Comparison of ENCODE assay signal across 14 cellular contexts in the genomic region with DNA sequence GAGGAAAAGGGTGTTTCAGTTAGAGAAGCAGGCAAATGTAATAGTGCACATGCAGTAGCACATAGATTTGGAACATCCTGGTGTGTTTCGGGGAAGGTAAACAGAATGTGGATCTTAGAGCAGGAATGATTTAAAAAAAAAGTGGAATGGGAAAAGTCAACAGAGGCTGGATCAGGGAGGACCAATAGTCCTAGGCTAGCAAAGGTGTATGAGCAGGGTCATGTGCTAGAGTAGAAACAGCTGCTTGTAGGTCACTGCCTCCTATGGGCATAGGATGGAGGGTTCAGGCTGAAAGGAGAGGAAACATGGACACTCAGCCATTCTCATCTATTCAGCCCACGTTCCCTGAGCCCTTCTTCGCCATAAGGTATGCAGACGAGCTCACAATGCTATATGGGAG. TPM values are rescaled to one million over a fixed set of nuclear protein-coding genes. Genes with fewer than 3 reads are reported as not detected.
DNase-seq lines count a peak whose midpoint lies in the region; ATAC-seq, FAIRE-seq and TF ChIP-seq lines count a peak whose summit lies in the region.
"Had no signal": no experiment of that assay in that cellular context is flagged by ENCODE, and none has a peak within 500 bp of the region (broad histone marks: within the 10 kb centered on the region; RNA-seq: fewer than 3 reads in every experiment).

No MANE protein-coding gene starts in this region.

- no peak overlapping the region for H2BK20ac ChIP-seq in H9 (ENCODE audit: low read depth, low read length, poor library complexity, severe bottlenecking)

- TF ChIP-seq CTCF in CD4-positive, alpha-beta T cell (IDR thresholded peaks at IDR 0.05), result no peak
- TF ChIP-seq CTCF in H9 (conservative IDR thresholded peaks at IDR 0.05), result peak; percentile 34; the same call in 2 of the 3 replicates

- H2BK120ac ChIP-seq in H9 (ENCODE audit: low read depth, low read length, poor library complexity, severe bottlenecking) (no peak overlapping the region), mesendoderm (ENCODE audit: low read depth, low read length) (no peak overlapping the region)

- no peak overlapping the region for H2BK15ac ChIP-seq in H9 (ENCODE audit: low read depth, low read length)
- H2BK15ac ChIP-seq in mesendoderm (replicated peaks; ENCODE audit: low read depth), result no peak overlapping the region

- no peaks in the 10 kb centered on the region for H3K27me3 Mint-ChIP-seq in CD4-positive, alpha-beta T cell
- H3K27me3 Mint-ChIP-seq in H9 (ENCODE audit: low read depth), result no peaks in the 10 kb centered on the region

- no peak overlapping the region for H3K18ac ChIP-seq in H9 (ENCODE audit: insufficient read length, low read depth, low read length)
- H3K18ac ChIP-seq in mesendoderm (ENCODE audit: low read length), result no peak overlapping the region

- intact Hi-C loops in CD4-positive, alpha-beta T cell (cut with DNase I, micrococcal nuclease), result loop anchor here in 1 of 2 experiments (10.0 kb wide), 1 partner anchor 101 kb away; the partner anchor contains the start of genes CCDC28B, DCDC2B and IQCC

- no peaks in the 10 kb centered on the region for H3K23me2 ChIP-seq in H9 (ENCODE audit: insufficient read length, low read depth, low read length, poor library complexity, severe bottlenecking)

- ATAC-seq in CD4-positive, alpha-beta T cell (ENCODE audit: poor library complexity), result no peak
- no peak for ATAC-seq in GM21619 (IDR thresholded peaks at IDR 0.05; ENCODE audit: unreplicated experiment)

- no peak for FAIRE-seq in GM12892 (lab: Jason Lieb, UNC)
- FAIRE-seq: A549 had no signal

- H3T11ph ChIP-seq in H9 (ENCODE audit: low read length), result no peak overlapping the region

- no peak overlapping the region for H2AFZ ChIP-seq in H9 (ENCODE audit: low read length)

- no peak overlapping the region for H2BK5ac ChIP-seq in H9 (ENCODE audit: insufficient read length, low read length)
- no peak overlapping the region for H2BK5ac ChIP-seq in mesendoderm (ENCODE audit: low read length)

- no peak overlapping the region for H4K91ac ChIP-seq in H9 (ENCODE audit: insufficient read length, low read depth, low read length)

- H2BK12ac ChIP-seq in H9 (ENCODE audit: insufficient read length, low read depth, low read length), result no peak overlapping the region

- in situ Hi-C loops in G401 (cut with HindIII; ENCODE audit: low sequenced_read_pairs), result no loop called here

- H3K4me1 ChIP-seq in H9 (ENCODE audit: insufficient read depth, low read length) (no peaks in the 10 kb centered on the region), mesendoderm (ENCODE audit: control insufficient read depth, low read depth, low read length) (no peaks in the 10 kb centered on the region)

- H3K4ac ChIP-seq in H9 (ENCODE audit: low read depth, low read length) (no peak overlapping the region), mesendoderm (ENCODE audit: low read depth, low read length) (no peak overlapping the region)

- no peaks in the 10 kb centered on the region for H3K36me3 ChIP-seq in mesendoderm (ENCODE audit: control insufficient read depth, insufficient read depth, low read length)

- H3K36me3 Mint-ChIP-seq in CD4-positive, alpha-beta T cell (ENCODE audit: low read depth), result peaks cover 45% of the 10 kb centered on the region
- peaks cover 7 to 28% (median 21%) of the 10 kb centered on the region in 3 experiments; a peak in 5 of 7 replicates for H3K36me3 Mint-ChIP-seq in H9 (ENCODE audit: insufficient read depth in 1 of 3, low read depth in 3 of 3)

- H3K4me3 Mint-ChIP-seq in CD4-positive, alpha-beta T cell, result no peak overlapping the region
- no peak overlapping the region for H3K4me3 Mint-ChIP-seq in H9

- H3K27ac ChIP-seq in CD4-positive, alpha-beta T cell (ENCODE audit: low read depth, low read length), result no peak overlapping the region
- no peak overlapping the region for H3K27ac ChIP-seq in H9 (ENCODE audit: insufficient read length, low read depth, low read length)
- H3K27ac ChIP-seq in mesendoderm (ENCODE audit: low read depth, low read length), result no peak overlapping the region
- H3K27ac ChIP-seq: A549; BLaER1 treated with 17β-estradiol and CSF1 and Interleukin-3, amounts not matched to agents 10 nM and 100 nM had no signal

- no peak overlapping the region for H3K4me2 ChIP-seq in H9 (ENCODE audit: insufficient read depth, insufficient read length, low read length)
- no peak overlapping the region for H3K4me2 ChIP-seq in mesendoderm (ENCODE audit: low read length)
- H3K4me2 ChIP-seq: A549; BLaER1 treated with 17β-estradiol and CSF1 and Interleukin-3, amounts not matched to agents 10 nM and 100 nM had no signal

- TF ChIP-seq POLR2A in GM12892 (IDR thresholded peaks at IDR 0.05; ENCODE audit: low read depth, low read length), result no peak

- CTCF ChIA-PET in CD4-positive, alpha-beta T cell (lab: Charles Lee), result no interaction called here

- no peaks in the 10 kb centered on the region for H3K9me3 Mint-ChIP-seq in CD4-positive, alpha-beta T cell
- no peaks in the 10 kb centered on the region; a peak in 1 of 5 replicates for H3K9me3 Mint-ChIP-seq in H9

- H3K23ac ChIP-seq in H9 (ENCODE audit: insufficient read length, low read depth, low read length) (no peak overlapping the region), mesendoderm (ENCODE audit: low read length) (no peak overlapping the region)

- WGBS in H9 (ENCODE audit: extremely low coverage, insufficient read length, low lambda C conversion rate), result no CpG with 5 or more reads among the region's 4 CpGs
- no CpG with 5 or more reads among the region's 4 CpGs for WGBS in mesendoderm (ENCODE audit: extremely low coverage, insufficient coverage, low lambda C conversion rate)

- H3K56ac ChIP-seq in H9 (ENCODE audit: insufficient read length, low read depth, low read length) (no peak overlapping the region), mesendoderm (ENCODE audit: low read length) (no peak overlapping the region)

- peak overlapping the region; percentile 8 for H3K27ac Mint-ChIP-seq in CD4-positive, alpha-beta T cell
- peak overlapping the region in 1 of 3 experiments; percentile 16; a peak in 2 of 7 replicates for H3K27ac Mint-ChIP-seq in H9

- H2AK5ac ChIP-seq in H9 (ENCODE audit: insufficient read length, low read length), result no peak overlapping the region
- no peak overlapping the region for H2AK5ac ChIP-seq in mesendoderm (ENCODE audit: low read length)

- no peaks in the 10 kb centered on the region for H4K20me1 ChIP-seq in H9 (ENCODE audit: control insufficient read depth, insufficient read depth, insufficient read length)

- H3K14ac ChIP-seq in H9 (ENCODE audit: insufficient read depth, low read length), result no peak overlapping the region

- no peaks in the 10 kb centered on the region for H3K27me3 ChIP-seq in CD4-positive, alpha-beta T cell (ENCODE audit: control insufficient read depth, insufficient read depth, low read length)
- no peaks in the 10 kb centered on the region for H3K27me3 ChIP-seq in H9 (ENCODE audit: insufficient read depth, low read length)
- no peaks in the 10 kb centered on the region for H3K27me3 ChIP-seq in mesendoderm (ENCODE audit: insufficient read depth, low read length, poor library complexity)
- H3K27me3 ChIP-seq: BLaER1 treated with 17β-estradiol and CSF1 and Interleukin-3, amounts not matched to agents 10 nM and 100 nM had no signal

- no peaks in the 10 kb centered on the region for H3K9me3 ChIP-seq in CD4-positive, alpha-beta T cell (ENCODE audit: control insufficient read depth, low read length)
- H3K9me3 ChIP-seq in H9 (ENCODE audit: control insufficient read depth, low read depth, low read length), result no peaks in the 10 kb centered on the region
- H3K9me3 ChIP-seq: A549; BLaER1 treated with 17β-estradiol and CSF1 and Interleukin-3, amounts not matched to agents 10 nM and 100 nM had no signal

- no peak overlapping the region for H3K9ac ChIP-seq in H9 (ENCODE audit: extremely low read depth, insufficient read length, low read length)
- H3K9ac ChIP-seq in mesendoderm (ENCODE audit: low read length), result no peak overlapping the region
- H3K9ac ChIP-seq: BLaER1 treated with 17β-estradiol and CSF1 and Interleukin-3, amounts not matched to agents 10 nM and 100 nM had no signal

- H4K8ac ChIP-seq in H9 (replicated peaks; ENCODE audit: insufficient read length, low read depth, low read length), result no peak overlapping the region
- no peak overlapping the region for H4K8ac ChIP-seq in mesendoderm (ENCODE audit: low read depth, low read length)

- no peak for DNase-seq in CD4-positive, alpha-beta T cell
- no peak for DNase-seq in H9
- peak; percentile 26 for DNase-seq in cerebellar cortex (ENCODE audit: low spot score)
- DNase-seq in mesendoderm, result peak; percentile 44
- no peak for DNase-seq in G401 (ENCODE audit: low spot score)
- DNase-seq in GM12892 (ENCODE audit: insufficient read length), result no peak
- DNase-seq in DMS153 treated with DMSO at 0.1 percent for 48 hours (lab: John Stamatoyannopoulos, UW; ENCODE audit: unreplicated experiment), result no peak
- DNase-seq: NCI-H1105 treated with DMSO at 0.1 percent for 48 hours, NCI-H187 treated with DMSO at 0.1 percent for 48 hours, NCI-H69, SW 1271 had no signal

- POLR2A ChIA-PET in CD4-positive, alpha-beta T cell (lab: Charles Lee), result interaction anchor here (1.2 kb wide), 1 partner anchor 186 kb away, joined by 5 read pairs; no protein-coding TSS in a partner anchor

- peaks cover 19% of the 10 kb centered on the region for H3K4me1 Mint-ChIP-seq in CD4-positive, alpha-beta T cell (ENCODE audit: low read depth)
- H3K4me1 Mint-ChIP-seq in H9, result peaks cover 0 to 4% of the 10 kb centered on the region in 2 experiments; a peak in 2 of 4 replicates

- H3K79me2 ChIP-seq in H9 (ENCODE audit: insufficient read depth, low read length) (peaks cover 2% of the 10 kb centered on the region; the same call in 1 of the 2 replicates), mesendoderm (ENCODE audit: control insufficient read depth, insufficient read depth, low read length) (peaks cover 11% of the 10 kb centered on the region)

- H4K5ac ChIP-seq in H9 (ENCODE audit: insufficient read length, low read depth, low read length) (no peak overlapping the region), mesendoderm (ENCODE audit: low read length) (no peak overlapping the region)

- no peak overlapping the region for H3K4me3 ChIP-seq in mesendoderm (ENCODE audit: low read length)
- H3K4me3 ChIP-seq: A549; BLaER1 treated with 17β-estradiol and CSF1 and Interleukin-3, amounts not matched to agents 10 nM and 100 nM had no signal

- H3K79me1 ChIP-seq in H9 (ENCODE audit: insufficient read depth, low read depth, low read length, poor library complexity, severe bottlenecking) (no peaks in the 10 kb centered on the region), mesendoderm (ENCODE audit: low read length) (peaks cover 5% of the 10 kb centered on the region)

RNA-seq across cellular contexts. Expression of gene KPNA6, which starts 3.7 kb away (rescaled TPM):
- total RNA-seq in CD4-positive, alpha-beta T cell, result 10 to 100 TPM; 47.1 to 47.8 TPM
- total RNA-seq in H9 (2021), result 114 TPM in 2 replicates
- 35.1 TPM for polyA plus RNA-seq in mesendoderm (2013, experiment 1 of 2)
- polyA plus RNA-seq in mesendoderm (2013, experiment 2 of 2), result 34.9 TPM
- 30.8 and 36.0 TPM in 2 replicates for total RNA-seq in G401 (2014; rRNA removed; shearing (Covaris generic))
- 17.1 TPM for polyA plus RNA-seq in GM12892 (2012; ENCODE audit: missing spikeins)

RNA-seq across cellular contexts. Expression of gene TMEM39B, which starts 31.4 kb away (rescaled TPM):
- 1 to 10 TPM; 7.2 to 7.9 TPM for total RNA-seq in CD4-positive, alpha-beta T cell
- total RNA-seq in H9 (2021), result 25.0 and 27.4 TPM in 2 replicates
- polyA plus RNA-seq in mesendoderm (2013, experiment 1 of 2), result 22.1 TPM
- 20.5 TPM for polyA plus RNA-seq in mesendoderm (2013, experiment 2 of 2)
- 10.3 and 19.0 TPM in 2 replicates for total RNA-seq in G401 (2014; rRNA removed; shearing (Covaris generic))
- 12.3 TPM for polyA plus RNA-seq in GM12892 (2012; ENCODE audit: missing spikeins)

Comparison
In these comparisons a context has a peak if more than half of its experiments do, and no peak if none do; other contexts are left out.
1. DNase-seq: peak in cerebellar cortex (single experiment) and mesendoderm (single experiment); none in CD4-positive, alpha-beta T cell (0 of 10), H9 (single experiment), G401 (single experiment), GM12892 (single experiment) and DMS153 treated with DMSO at 0.1 percent for 48 hours (single experiment).